ENCODE assay signal across 19 cellular contexts in the genomic region with DNA sequence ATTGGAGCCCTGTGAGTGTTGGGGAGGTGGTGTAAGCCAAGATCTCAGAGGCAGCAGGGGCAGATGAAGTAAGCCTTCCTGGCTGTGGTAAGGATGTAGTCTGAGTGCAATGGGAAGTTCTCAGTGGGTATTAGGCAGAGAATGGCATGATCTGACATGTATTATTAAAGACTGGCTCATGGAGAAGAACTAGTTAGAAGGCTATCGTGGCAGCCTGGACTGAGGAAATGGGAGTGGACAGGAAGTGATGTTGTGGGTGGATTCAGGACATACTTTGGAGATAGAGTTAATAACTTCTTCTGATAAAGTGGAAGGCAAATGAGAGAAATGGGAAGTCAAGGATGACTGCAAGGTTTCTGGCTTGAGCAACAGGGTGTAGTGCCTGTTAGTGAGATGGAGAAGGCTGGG.
DNase-seq lines count a peak whose midpoint lies in the region; ATAC-seq and TF ChIP-seq lines count a peak whose summit lies in the region.
"Had no signal": no experiment of that assay in that cellular context is flagged by ENCODE, and none has a peak within 500 bp of the region (broad histone marks: within the 10 kb centered on the region; RNA-seq: fewer than 3 reads in every experiment).

No MANE protein-coding gene starts in this region.

- H3K27me3 ChIP-seq in right cardiac atrium (ENCODE audit: control insufficient read depth, insufficient read depth) = no peaks in the 10 kb centered on the region
- H3K27me3 ChIP-seq in left ventricle myocardium inferior (ENCODE audit: low read depth) = no peaks in the 10 kb centered on the region
- H3K27me3 ChIP-seq: dorsolateral prefrontal cortex, heart right ventricle, transverse colon had no signal

- ATAC-seq in right cardiac atrium (peak; percentile 63 to 98), GM18870 (IDR thresholded peaks at IDR 0.05; ENCODE audit: unreplicated experiment) (no peak)
- ATAC-seq in stimulated activated memory B cell treated with anti-CD40 and anti-IgM and Interleukin-4, amounts not matched to agents 10 μg/mL and 1 μg/mL and 100 μg/mL, for 72 hours = peak; percentile 41
- ATAC-seq in stimulated activated naive CD8-positive, alpha-beta T cell treated with anti-CD3 and anti-CD28 coated beads, Interleukin-15, amount 100 ng/mL, for 72 hours = no peak
- ATAC-seq: stimulated activated naive B cell treated with anti-CD40 and anti-IgM and Interleukin-4, amounts not matched to agents 10 μg/mL and 1 μg/mL and 100 μg/mL, for 72 hours had no signal

- TF ChIP-seq CTCF in left ventricle myocardium inferior (IDR thresholded peaks at IDR 0.05; ENCODE audit: borderline replicate concordance) (no peak), fibroblast of the aortic adventitia (IDR thresholded peaks at IDR 0.05; ENCODE audit: insufficient read depth, low read length) (no peak)

- H3K4me1 Mint-ChIP-seq in stimulated activated memory B cell treated with anti-CD40 and anti-IgM and Interleukin-4, amounts not matched to agents 10 μg/mL and 1 μg/mL and 100 μg/mL, for 72 hours = peaks cover 9% of the 10 kb centered on the region
- H3K4me1 Mint-ChIP-seq in stimulated activated naive CD8-positive, alpha-beta T cell treated with anti-CD3 and anti-CD28 coated beads, Interleukin-15, amount 100 ng/mL, for 72 hours = no peaks in the 10 kb centered on the region
- H3K4me1 Mint-ChIP-seq: neural crest cell had no signal

- intact Hi-C loops in right cardiac atrium (cut with DNase I) = no loop called here
- intact Hi-C loops in left ventricle myocardium inferior (cut with micrococcal nuclease) = no loop called here

- peak in 1 of 3 donors; percentile 30 for DNase-seq in right cardiac atrium
- no peak for DNase-seq in left ventricle myocardium inferior
- DNase-seq in UCSD-AML1 (lab: John Stamatoyannopoulos, UW; ENCODE audit: unreplicated experiment) = peak; percentile 15
- DNase-seq in fibroblast of the aortic adventitia (ENCODE audit: low read depth) = peak; percentile 68
- DNase-seq in EL = no peak
- DNase-seq in stimulated activated naive CD8-positive, alpha-beta T cell treated with anti-CD3 and anti-CD28 coated beads, Interleukin-15, amount 100 ng/mL, for 72 hours = no peak
- DNase-seq: activated B cell treated with CpG ODN at 0.5 μM for 24 hours; activated T-cell treated with anti-CD3 and anti-CD28 coated beads, Interleukin-2, amount 50 U/mL, for 48 hours; dorsolateral prefrontal cortex; heart right ventricle; mesendoderm; NCI-H345; stimulated activated naive B cell treated with anti-CD40 and anti-IgM and Interleukin-4, amounts not matched to agents 10 μg/mL and 1 μg/mL and 100 μg/mL, for 72 hours; transverse colon had no signal

- no peak overlapping the region for H3K4me3 Mint-ChIP-seq in stimulated activated memory B cell treated with anti-CD40 and anti-IgM and Interleukin-4, amounts not matched to agents 10 μg/mL and 1 μg/mL and 100 μg/mL, for 72 hours
- no peak overlapping the region for H3K4me3 Mint-ChIP-seq in stimulated activated naive CD8-positive, alpha-beta T cell treated with anti-CD3 and anti-CD28 coated beads, Interleukin-15, amount 100 ng/mL, for 72 hours
- H3K4me3 Mint-ChIP-seq: activated B cell treated with CpG ODN at 0.5 μM for 24 hours; activated naive CD8-positive, alpha-beta T cell; neural crest cell; stimulated activated naive B cell treated with anti-CD40 and anti-IgM and Interleukin-4, amounts not matched to agents 10 μg/mL and 1 μg/mL and 100 μg/mL, for 72 hours had no signal

- H3K27ac ChIP-seq in right cardiac atrium (ENCODE audit: low read length) = no peak overlapping the region
- no peak overlapping the region for H3K27ac ChIP-seq in left ventricle myocardium inferior (replicated peaks)
- H3K27ac ChIP-seq: C4-2B, dorsolateral prefrontal cortex, heart right ventricle, transverse colon had no signal

- H3K4me1 ChIP-seq in right cardiac atrium (ENCODE audit: control insufficient read depth, insufficient read depth, low read length) = no peaks in the 10 kb centered on the region
- H3K4me1 ChIP-seq in left ventricle myocardium inferior = no peaks in the 10 kb centered on the region
- H3K4me1 ChIP-seq: transverse colon had no signal

- 34% methylated on average over 1 of the region's 1 CpG for WGBS in right cardiac atrium

- peaks cover 4% of the 10 kb centered on the region for H3K9me3 Mint-ChIP-seq in stimulated activated memory B cell treated with anti-CD40 and anti-IgM and Interleukin-4, amounts not matched to agents 10 μg/mL and 1 μg/mL and 100 μg/mL, for 72 hours
- H3K9me3 Mint-ChIP-seq in stimulated activated naive CD8-positive, alpha-beta T cell treated with anti-CD3 and anti-CD28 coated beads, Interleukin-15, amount 100 ng/mL, for 72 hours = peaks cover 16 to 32% of the 10 kb centered on the region in 2 donors

- no peaks in the 10 kb centered on the region for H3K36me3 Mint-ChIP-seq in stimulated activated memory B cell treated with anti-CD40 and anti-IgM and Interleukin-4, amounts not matched to agents 10 μg/mL and 1 μg/mL and 100 μg/mL, for 72 hours

- no peak overlapping the region for H3K27ac Mint-ChIP-seq in stimulated activated memory B cell treated with anti-CD40 and anti-IgM and Interleukin-4, amounts not matched to agents 10 μg/mL and 1 μg/mL and 100 μg/mL, for 72 hours
- no peak overlapping the region for H3K27ac Mint-ChIP-seq in stimulated activated naive CD8-positive, alpha-beta T cell treated with anti-CD3 and anti-CD28 coated beads, Interleukin-15, amount 100 ng/mL, for 72 hours
- H3K27ac Mint-ChIP-seq: activated B cell treated with CpG ODN at 0.5 μM for 24 hours; activated naive CD8-positive, alpha-beta T cell; stimulated activated naive B cell treated with anti-CD40 and anti-IgM and Interleukin-4, amounts not matched to agents 10 μg/mL and 1 μg/mL and 100 μg/mL, for 72 hours had no signal

- H3K4me3 ChIP-seq in right cardiac atrium (ENCODE audit: low read length) (no peak overlapping the region), left ventricle myocardium inferior (no peak overlapping the region), fibroblast of the aortic adventitia (ENCODE audit: low read depth, low read length) (no peak overlapping the region)
- H3K4me3 ChIP-seq: dorsolateral prefrontal cortex, heart right ventricle, transverse colon had no signal

- H3K27me3 Mint-ChIP-seq in stimulated activated memory B cell treated with anti-CD40 and anti-IgM and Interleukin-4, amounts not matched to agents 10 μg/mL and 1 μg/mL and 100 μg/mL, for 72 hours = no peaks in the 10 kb centered on the region
- no peaks in the 10 kb centered on the region for H3K27me3 Mint-ChIP-seq in stimulated activated naive CD8-positive, alpha-beta T cell treated with anti-CD3 and anti-CD28 coated beads, Interleukin-15, amount 100 ng/mL, for 72 hours
- H3K27me3 Mint-ChIP-seq: activated B cell treated with CpG ODN at 0.5 μM for 24 hours; activated naive CD8-positive, alpha-beta T cell; stimulated activated naive B cell treated with anti-CD40 and anti-IgM and Interleukin-4, amounts not matched to agents 10 μg/mL and 1 μg/mL and 100 μg/mL, for 72 hours had no signal

- H3K9me3 ChIP-seq in right cardiac atrium (ENCODE audit: control insufficient read depth, low read length) (no peaks in the 10 kb centered on the region), left ventricle myocardium inferior (replicated peaks) (no peaks in the 10 kb centered on the region)
- H3K9me3 ChIP-seq: transverse colon had no signal

- H3K36me3 ChIP-seq in left ventricle myocardium inferior = no peaks in the 10 kb centered on the region
- H3K36me3 ChIP-seq: heart right ventricle, transverse colon had no signal

Comparison
In these comparisons a context has a peak if more than half of its experiments do, and no peak if none do; other contexts are left out.
1. ATAC-seq: peak in right cardiac atrium (2 of 2) and stimulated activated memory B cell treated with anti-CD40 and anti-IgM and Interleukin-4, amounts not matched to agents 10 μg/mL and 1 μg/mL and 100 μg/mL, for 72 hours (single experiment); none in stimulated activated naive CD8-positive, alpha-beta T cell treated with anti-CD3 and anti-CD28 coated beads, Interleukin-15, amount 100 ng/mL, for 72 hours (single experiment) and GM18870 (single experiment).
2. DNase-seq: peak in UCSD-AML1 (single experiment) and fibroblast of the aortic adventitia (single experiment); none in left ventricle myocardium inferior (single experiment), EL (single experiment) and stimulated activated naive CD8-positive, alpha-beta T cell treated with anti-CD3 and anti-CD28 coated beads, Interleukin-15, amount 100 ng/mL, for 72 hours (0 of 2).